1 cellular context compared by ENCODE assay signal in genomic region chr20:21114584-21114983, GRCh38.
TF ChIP-seq lines count a peak whose summit lies in the region.

No MANE protein-coding gene starts in this region.

TF ChIP-seq in K562, 482 proteins besides CTCF, POLR2A, EP300 and RAD21:
- TF ChIP-seq ZNF696 (CRISPR knock-in tag; conservative IDR thresholded peaks at IDR 0.05) (no peak), RBBP5 (IDR thresholded peaks at IDR 0.05; ENCODE audit: borderline replicate concordance, insufficient read depth, low read length, poor library complexity, severe bottlenecking) (no peak), EGR1 (conservative IDR thresholded peaks at IDR 0.05) (no peak), SMARCE1 (IDR thresholded peaks at IDR 0.05) (no peak), WHSC1 (IDR thresholded peaks at IDR 0.05; ENCODE audit: low read length) (no peak), TCF3 (CRISPR knock-in tag; IDR thresholded peaks at IDR 0.05) (no peak), BRF1 (IDR thresholded peaks at IDR 0.05; ENCODE audit: borderline replicate concordance, extremely low read depth, insufficient read length) (no peak), E2F8 (IDR thresholded peaks at IDR 0.05; ENCODE audit: low read depth, partially characterized antibody) (no peak)
